ENCODE assay signal across 22 cellular contexts in the genomic region with DNA sequence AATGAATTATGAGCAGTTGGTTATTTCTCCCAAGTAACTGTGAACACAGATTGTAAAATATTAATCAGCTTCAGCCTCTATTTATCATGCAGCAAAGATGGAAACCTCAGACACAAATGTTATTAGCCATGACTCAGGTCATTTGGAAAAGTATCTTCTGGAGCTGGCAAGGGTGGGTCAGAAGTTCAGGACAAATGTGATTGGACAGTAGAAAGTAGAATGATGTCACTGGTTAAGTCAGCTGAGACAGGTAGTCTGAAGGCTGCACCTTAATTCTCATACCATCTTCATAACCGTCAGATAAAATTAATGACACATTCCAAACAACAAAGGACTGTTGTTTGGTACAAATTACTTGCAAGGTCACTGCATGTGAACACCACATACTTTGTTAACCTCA.
"Had no signal": no experiment of that assay in that cellular context is flagged by ENCODE, and none has a peak within 500 bp of the region (broad histone marks: within the 10 kb centered on the region; RNA-seq: fewer than 3 reads in every experiment).

No MANE protein-coding gene starts in this region.

- H3K4me3 ChIP-seq: left ventricle myocardium inferior, thyroid gland had no signal

- H3K27me3 ChIP-seq: thyroid gland had no signal

- H3K4me3 Mint-ChIP-seq: activated T-cell treated with anti-CD3 and anti-CD28 coated beads, Interleukin-2, amount 50 U/mL, for 72 hours; effector memory CD8-positive, alpha-beta T cell; memory B cell; naive B cell; neural crest cell had no signal

- H3K27ac Mint-ChIP-seq: activated T-cell treated with anti-CD3 and anti-CD28 coated beads, Interleukin-2, amount 50 U/mL, for 72 hours; effector memory CD8-positive, alpha-beta T cell; memory B cell had no signal

- H3K9me3 ChIP-seq: thyroid gland had no signal

- ATAC-seq: activated T-cell treated with anti-CD3 and anti-CD28 coated beads, Interleukin-2, amount 50 U/mL, for 72 hours; effector memory CD8-positive, alpha-beta T cell had no signal

- FAIRE-seq: kidney had no signal

- DNase-seq: activated CD4-positive, alpha-beta T cell treated with anti-CD3 and anti-CD28 coated beads for 1 hour; activated CD8-positive, alpha-beta memory T cell treated with anti-CD3 and anti-CD28 coated beads for 24 hours; activated effector memory CD4-positive, alpha-beta T cell treated with anti-CD3 and anti-CD28 coated beads, Interleukin-2, amount 50 U/mL, for 16 hours; activated naive CD4-positive, alpha-beta T cell treated with anti-CD3 and anti-CD28 coated beads, Interleukin-2, amount 50 U/mL, for 16 hours; activated T-cell treated with anti-CD3 and anti-CD28 coated beads, Interleukin-2, amount 50 U/mL, for 72 hours; aorta; cerebellar nuclear complex; effector memory CD8-positive, alpha-beta T cell; foreskin fibroblast; glutamatergic neuron; hippocampal formation; kidney; left ventricle myocardium inferior; naive B cell; retina; stimulated activated CD4-positive, alpha-beta T cell treated with anti-CD3 and anti-CD28 coated beads, Interleukin-12 subunit alpha, Interleukin-12 subunit beta, amount 100 ng/mL, for 4 hours; stimulated activated CD4-positive, alpha-beta T cell treated with anti-CD3 and anti-CD28 coated beads, Interleukin-1b, Interleukin-23, amount 100 ng/mL, for 48 hours; stimulated activated naive CD4-positive, alpha-beta T cell treated with Interleukin-2 at 50 U/mL for 16 hours; thyroid gland; WERI-Rb-1 had no signal

- H3K4me1 Mint-ChIP-seq: neural crest cell had no signal

- H3K27ac ChIP-seq: left ventricle myocardium inferior, thyroid gland, WERI-Rb-1 had no signal

- H3K36me3 ChIP-seq: left ventricle myocardium inferior, thyroid gland, WERI-Rb-1 had no signal

- H3K4me1 ChIP-seq: left ventricle myocardium inferior, thyroid gland had no signal

- H3K27me3 Mint-ChIP-seq: memory B cell had no signal
